20 cellular contexts compared by ENCODE assay signal in genomic region chr13:110702089-110702488, GRCh38.
DNase-seq lines count a peak whose midpoint lies in the region; ATAC-seq and TF ChIP-seq lines count a peak whose summit lies in the region.
"Had no signal": no experiment of that assay in that cellular context is flagged by ENCODE, and none has a peak within 500 bp of the region (broad histone marks: within the 10 kb centered on the region; RNA-seq: fewer than 3 reads in every experiment).

No MANE protein-coding gene starts in this region.

- no peaks in the 10 kb centered on the region for H3K27me3 Mint-ChIP-seq in activated T-cell treated with anti-CD3 and anti-CD28 coated beads, Interleukin-2, amount 50 U/mL, for 24 hours
- no peaks in the 10 kb centered on the region for H3K27me3 Mint-ChIP-seq in memory B cell
- no peaks in the 10 kb centered on the region for H3K27me3 Mint-ChIP-seq in stimulated activated memory B cell treated with anti-CD40 and anti-IgM and Interleukin-4, amounts not matched to agents 10 μg/mL and 1 μg/mL and 100 μg/mL, for 72 hours

- peaks cover 83% of the 10 kb centered on the region for H3K36me3 Mint-ChIP-seq in activated T-cell treated with anti-CD3 and anti-CD28 coated beads, Interleukin-2, amount 50 U/mL, for 24 hours (ENCODE audit: low read depth)
- H3K36me3 Mint-ChIP-seq in memory B cell, result peaks cover 27% of the 10 kb centered on the region
- peaks cover 53% of the 10 kb centered on the region for H3K36me3 Mint-ChIP-seq in stimulated activated memory B cell treated with anti-CD40 and anti-IgM and Interleukin-4, amounts not matched to agents 10 μg/mL and 1 μg/mL and 100 μg/mL, for 72 hours

- ATAC-seq in memory B cell (ENCODE audit: low read depth), result no peak
- no peak for ATAC-seq in stimulated activated memory B cell treated with anti-CD40 and anti-IgM and Interleukin-4, amounts not matched to agents 10 μg/mL and 1 μg/mL and 100 μg/mL, for 72 hours
- ATAC-seq: esophagus mucosa, natural killer cell, PC-3, upper lobe of right lung had no signal

- DNase-seq in activated T-cell treated with anti-CD3 and anti-CD28 coated beads, Interleukin-2, amount 50 U/mL, for 24 hours, result no peak
- DNase-seq in activated T-cell treated with anti-CD3 and anti-CD28 coated beads, Interleukin-2, amount 50 U/mL, for 1 hour, result no peak
- DNase-seq in RWPE1 (ENCODE audit: low spot score) (no peak), memory B cell (ENCODE audit: low spot score in 2 of 2) (no peak), NCI-H446 (lab: John Stamatoyannopoulos, UW) (no peak), NOMO-1 treated with DMSO at 0.1 percent for 48 hours (lab: John Stamatoyannopoulos, UW; ENCODE audit: unreplicated experiment) (no peak), NCI-H2029 treated with DMSO at 0.1 percent for 48 hours (lab: John Stamatoyannopoulos, UW) (no peak)
- DNase-seq: BE2C; effector CD8-positive, alpha-beta T cell; MV-4-11; natural killer cell; NCI-H187 treated with DMSO at 0.1 percent for 48 hours; NCI-H345; PC-3; SHP77 treated with DMSO at 0.1 percent for 48 hours; stimulated activated CD4-positive, alpha-beta T cell treated with anti-CD3 and anti-CD28 coated beads, Interleukin-4, amount 100 ng/mL, for 24 hours; upper lobe of right lung had no signal

- H3K9me3 Mint-ChIP-seq in activated T-cell treated with anti-CD3 and anti-CD28 coated beads, Interleukin-2, amount 50 U/mL, for 24 hours, result no peaks in the 10 kb centered on the region
- H3K9me3 Mint-ChIP-seq in memory B cell, result no peaks in the 10 kb centered on the region
- no peaks in the 10 kb centered on the region for H3K9me3 Mint-ChIP-seq in stimulated activated memory B cell treated with anti-CD40 and anti-IgM and Interleukin-4, amounts not matched to agents 10 μg/mL and 1 μg/mL and 100 μg/mL, for 72 hours
- H3K9me3 Mint-ChIP-seq: natural killer cell had no signal

- CTCF ChIA-PET in RWPE1 (lab: Yijun Ruan, JAX), result no interaction called here

- peak overlapping the region; percentile 24 for H3K4me3 Mint-ChIP-seq in activated T-cell treated with anti-CD3 and anti-CD28 coated beads, Interleukin-2, amount 50 U/mL, for 24 hours
- no peak overlapping the region for H3K4me3 Mint-ChIP-seq in memory B cell
- no peak overlapping the region for H3K4me3 Mint-ChIP-seq in stimulated activated memory B cell treated with anti-CD40 and anti-IgM and Interleukin-4, amounts not matched to agents 10 μg/mL and 1 μg/mL and 100 μg/mL, for 72 hours
- H3K4me3 Mint-ChIP-seq: natural killer cell had no signal

- POLR2A ChIA-PET in RWPE1 (lab: Yijun Ruan, JAX; ENCODE audit: low non-redundant PET), result no interaction called here

- H3K4me1 Mint-ChIP-seq in activated T-cell treated with anti-CD3 and anti-CD28 coated beads, Interleukin-2, amount 50 U/mL, for 24 hours (ENCODE audit: low read depth), result peaks cover 61% of the 10 kb centered on the region
- H3K4me1 Mint-ChIP-seq in memory B cell, result peaks cover 37% of the 10 kb centered on the region
- H3K4me1 Mint-ChIP-seq in stimulated activated memory B cell treated with anti-CD40 and anti-IgM and Interleukin-4, amounts not matched to agents 10 μg/mL and 1 μg/mL and 100 μg/mL, for 72 hours, result peaks cover 59% of the 10 kb centered on the region

- peak overlapping the region; percentile 68 for H3K27ac Mint-ChIP-seq in activated T-cell treated with anti-CD3 and anti-CD28 coated beads, Interleukin-2, amount 50 U/mL, for 24 hours
- H3K27ac Mint-ChIP-seq in memory B cell, result peak overlapping the region; percentile 62
- H3K27ac Mint-ChIP-seq in stimulated activated memory B cell treated with anti-CD40 and anti-IgM and Interleukin-4, amounts not matched to agents 10 μg/mL and 1 μg/mL and 100 μg/mL, for 72 hours, result peak overlapping the region; percentile 37
- H3K27ac Mint-ChIP-seq: natural killer cell had no signal

- peak overlapping the region; percentile 47 for H3K27ac ChIP-seq in RWPE1
- H3K27ac ChIP-seq: ascending aorta, upper lobe of right lung had no signal

- no peak for TF ChIP-seq CTCF in RWPE1 (conservative IDR thresholded peaks at IDR 0.05; ENCODE audit: low read depth)
